9 cellular contexts compared by ENCODE assay signal in the genomic region with DNA sequence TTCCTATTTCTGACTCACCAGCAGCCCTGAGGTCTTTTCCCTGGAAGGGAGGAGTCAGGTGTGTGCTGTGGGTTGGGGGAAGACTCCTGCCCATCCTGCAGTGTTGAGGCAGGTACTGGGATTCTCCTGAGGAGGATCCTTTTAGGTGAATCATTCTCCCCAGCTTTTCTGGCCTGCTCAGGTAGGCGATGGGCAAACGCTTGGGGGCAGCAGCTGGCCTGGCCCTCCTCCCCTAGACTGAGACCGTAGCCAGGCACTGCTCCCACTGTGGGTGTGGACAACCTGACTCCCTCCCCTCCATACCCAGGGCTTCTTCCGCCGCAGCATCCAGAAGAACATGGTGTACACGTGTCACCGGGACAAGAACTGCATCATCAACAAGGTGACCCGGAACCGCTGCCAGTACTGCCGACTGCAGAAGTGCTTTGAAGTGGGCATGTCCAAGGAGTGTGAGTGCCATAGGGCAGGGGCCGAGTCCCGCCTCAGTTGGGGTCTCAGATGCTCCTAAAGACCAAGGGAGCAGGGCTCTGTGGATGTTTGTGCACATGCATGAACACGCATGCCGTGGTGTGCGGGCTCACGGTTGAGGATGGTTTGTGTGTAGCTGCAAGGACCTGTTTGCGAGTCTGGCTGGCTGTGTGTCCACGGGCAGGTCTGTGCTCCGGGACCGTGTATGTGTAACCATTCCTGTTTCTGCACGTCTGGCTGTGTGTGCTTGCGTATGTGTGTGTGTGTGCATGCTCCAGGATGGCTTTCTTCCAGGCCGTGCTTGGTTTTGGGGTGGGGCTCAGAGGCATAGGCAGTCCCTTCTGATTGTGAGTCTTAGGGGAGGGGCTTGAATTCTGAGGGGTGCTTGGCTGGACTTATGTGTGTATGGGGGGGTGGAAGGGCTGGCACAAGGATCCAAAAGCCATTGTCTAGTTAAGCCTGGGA. TPM values are rescaled to one million over a fixed set of nuclear protein-coding genes. Genes with fewer than 3 reads are reported as not detected.
DNase-seq lines count a peak whose midpoint lies in the region; ATAC-seq and TF ChIP-seq lines count a peak whose summit lies in the region.
"Had no signal": no experiment of that assay in that cellular context is flagged by ENCODE, and none has a peak within 500 bp of the region (broad histone marks: within the 10 kb centered on the region; RNA-seq: fewer than 3 reads in every experiment).

No MANE protein-coding gene starts in this region.

- ATAC-seq in CD4-positive, alpha-beta T cell (ENCODE audit: poor library complexity): no peak
- no peak for ATAC-seq in T-cell (replicated peaks in 1 of 4)
- no peak for ATAC-seq in GM19467 (IDR thresholded peaks at IDR 0.05; ENCODE audit: unreplicated experiment)

- no peaks in the 10 kb centered on the region for H3K9me3 ChIP-seq in CD4-positive, alpha-beta T cell (ENCODE audit: control insufficient read depth, low read length)
- no peaks in the 10 kb centered on the region for H3K9me3 ChIP-seq in neuronal stem cell (replicated peaks in 1 of 2; ENCODE audit: control insufficient read depth in 2 of 2, insufficient read depth in 1 of 2, low read depth in 1 of 2, low read length in 2 of 2)
- H3K9me3 ChIP-seq: thoracic aorta had no signal

- H3K27me3 ChIP-seq in CD4-positive, alpha-beta T cell (ENCODE audit: control insufficient read depth, insufficient read depth, low read length): no peaks in the 10 kb centered on the region
- peaks cover 0 to 3% (median 0%) of the 10 kb centered on the region in 3 experiments for H3K27me3 ChIP-seq in neuronal stem cell (ENCODE audit: control insufficient read depth in 3 of 3, insufficient read depth in 3 of 3, low read depth in 1 of 3, low read length in 3 of 3)

- H4K91ac ChIP-seq in neuronal stem cell (ENCODE audit: low read depth, low read length, poor library complexity): no peak overlapping the region

- no peaks in the 10 kb centered on the region for H3K27me3 Mint-ChIP-seq in CD4-positive, alpha-beta T cell
- no peaks in the 10 kb centered on the region for H3K27me3 Mint-ChIP-seq in T-cell

- peak overlapping the region; percentile 86 for H3K18ac ChIP-seq in neuronal stem cell (ENCODE audit: low read length)

- peak overlapping the region; percentile 38 for H3K4me3 Mint-ChIP-seq in CD4-positive, alpha-beta T cell
- H3K4me3 Mint-ChIP-seq in T-cell: peak overlapping the region in 1 of 3 donors; percentile 32

- peak overlapping the region; percentile 88 for H2BK12ac ChIP-seq in neuronal stem cell (ENCODE audit: low read length)

- WGBS in neuronal stem cell (ENCODE audit: extremely low coverage in 2 of 2, insufficient read length in 2 of 2, insufficient replicate concordance in 1 of 2), 2 donors: no CpG with 5 or more reads among the region's 23 CpGs

- intact Hi-C loops in CD4-positive, alpha-beta T cell (cut with DNase I, micrococcal nuclease): no loop called here

- POLR2A ChIA-PET in CD4-positive, alpha-beta T cell (lab: Charles Lee): interaction anchor here (1.0 kb wide), 1 partner anchor 174 kb away, joined by 3 read pairs; no protein-coding TSS in a partner anchor
- POLR2A ChIA-PET in T-cell (lab: Charles Lee) (interaction anchor here in 1 of 2 donors (0.7 kb wide), 1 partner anchor 40 kb away, joined by 11 read pairs; no protein-coding TSS in a partner anchor), GM10248 (lab: Yijun Ruan, JAX) (no interaction called here)

- peaks cover 10 to 36% of the 10 kb centered on the region in 2 donors for H3K36me3 ChIP-seq in neuronal stem cell (replicated peaks in 1 of 2; ENCODE audit: control insufficient read depth in 2 of 2, insufficient read depth in 2 of 2, low read length in 2 of 2)

- no peak overlapping the region for H3K27ac ChIP-seq in CD4-positive, alpha-beta T cell (ENCODE audit: low read depth, low read length)
- H3K27ac ChIP-seq in neuronal stem cell (replicated peaks; ENCODE audit: low read length): peak overlapping the region; percentile 49

- H3K4me1 Mint-ChIP-seq in CD4-positive, alpha-beta T cell (ENCODE audit: low read depth): peaks cover 61% of the 10 kb centered on the region
- peaks cover 59 to 68% (median 63%) of the 10 kb centered on the region in 3 donors for H3K4me1 Mint-ChIP-seq in T-cell

- no peak overlapping the region for H2BK120ac ChIP-seq in neuronal stem cell (ENCODE audit: low read depth, low read length)

- peak overlapping the region; percentile 49 for H2BK5ac ChIP-seq in neuronal stem cell (ENCODE audit: low read length)

- H3K4ac ChIP-seq in neuronal stem cell (ENCODE audit: low read length): peak overlapping the region; percentile 10

- no peaks in the 10 kb centered on the region for H3K9me3 Mint-ChIP-seq in CD4-positive, alpha-beta T cell
- no peaks in the 10 kb centered on the region for H3K9me3 Mint-ChIP-seq in T-cell

- H2BK15ac ChIP-seq in neuronal stem cell (ENCODE audit: low read length): peak overlapping the region; percentile 57

- H4K8ac ChIP-seq in neuronal stem cell (ENCODE audit: low read depth, low read length): peak overlapping the region; percentile 53

- H3K4me3 ChIP-seq in fibroblast of pulmonary artery (replicated peaks; ENCODE audit: low read depth, low read length) (no peak overlapping the region), neuronal stem cell (ENCODE audit: low read length in 2 of 2) (no peak overlapping the region)
- H3K4me3 ChIP-seq: thoracic aorta had no signal

- no peak for TF ChIP-seq CTCF in CD4-positive, alpha-beta T cell (IDR thresholded peaks at IDR 0.05)
- TF ChIP-seq CTCF in fibroblast of pulmonary artery (IDR thresholded peaks at IDR 0.05; ENCODE audit: low read length, missing control alignments): no peak
- no peak for TF ChIP-seq CTCF in GM10248 (IDR thresholded peaks at IDR 0.05; ENCODE audit: control extremely low read depth, extremely low read depth, low read depth, missing control alignments)

- H2AFZ ChIP-seq in neuronal stem cell (ENCODE audit: low read length): peak overlapping the region; percentile 11

- H3K23ac ChIP-seq in neuronal stem cell (ENCODE audit: low read depth, low read length, poor library complexity): peak overlapping the region; percentile 62

- CTCF ChIA-PET in CD4-positive, alpha-beta T cell (lab: Charles Lee): no interaction called here
- CTCF ChIA-PET in T-cell (lab: Charles Lee) (interaction anchor here in 1 of 2 donors (6.1 kb wide), 1 partner anchor 47 kb away, joined by 69 read pairs; no protein-coding TSS in a partner anchor), GM10248 (lab: Yijun Ruan, JAX) (interaction anchor here (20.0 kb wide), 1 partner anchor 44 kb away, joined by 604 read pairs; a partner anchor contains a TSS)

- H3K4me2 ChIP-seq in neuronal stem cell (ENCODE audit: insufficient read depth, low read length, poor library complexity, severe bottlenecking): peak overlapping the region; percentile 22

- H3K27ac Mint-ChIP-seq in CD4-positive, alpha-beta T cell: peak overlapping the region; percentile 93
- H3K27ac Mint-ChIP-seq in T-cell: peak overlapping the region; percentile 60 to 86

- peak overlapping the region; percentile 56 for H3K9ac ChIP-seq in neuronal stem cell (ENCODE audit: low read depth, low read length, poor library complexity)

- no peak overlapping the region for H3K14ac ChIP-seq in neuronal stem cell (ENCODE audit: low read length)

- peaks cover 62% of the 10 kb centered on the region in 2 donors for H3K4me1 ChIP-seq in neuronal stem cell (ENCODE audit: control insufficient read depth in 2 of 2, insufficient read depth in 1 of 2, low read depth in 1 of 2, low read length in 2 of 2)

- peak overlapping the region; percentile 81 for H2AK5ac ChIP-seq in neuronal stem cell (ENCODE audit: low read depth, low read length)

- peaks cover 3% of the 10 kb centered on the region for H3K79me1 ChIP-seq in neuronal stem cell (ENCODE audit: low read depth, low read length)

- DNase-seq in CD4-positive, alpha-beta T cell: no peak
- DNase-seq in T-cell: no peak
- peak; percentile 62 for DNase-seq in fibroblast of pulmonary artery (ENCODE audit: low read depth)
- DNase-seq in neuronal stem cell (ENCODE audit: low spot score): no peak
- DNase-seq in NCI-H748 treated with DMSO at 0.1 percent for 48 hours (lab: John Stamatoyannopoulos, UW): no peak
- DNase-seq in MV-4-11 (lab: John Stamatoyannopoulos, UW): no peak
- DNase-seq in GM10248 (ENCODE audit: extremely low spot score): no peak

- H3K36me3 Mint-ChIP-seq in CD4-positive, alpha-beta T cell (ENCODE audit: low read depth): peaks cover 71% of the 10 kb centered on the region
- H3K36me3 Mint-ChIP-seq in T-cell: peaks cover 29% of the 10 kb centered on the region

RNA-seq across cellular contexts. Expression of a gene that starts 14.8 kb away (rescaled TPM):
- total RNA-seq in CD4-positive, alpha-beta T cell: not detected
- total RNA-seq in T-cell: not detected
- polyA plus RNA-seq in neuronal stem cell (2013, experiment 1 of 2): 0.08 TPM
- polyA plus RNA-seq in neuronal stem cell (2013, experiment 2 of 2): 0.07 TPM

RNA-seq across cellular contexts. Expression of a gene that starts 40.8 kb away (rescaled TPM):
- 100 to 1,000 TPM; 114 to 115 TPM for total RNA-seq in CD4-positive, alpha-beta T cell
- total RNA-seq in T-cell: 10 to 100 TPM; 46.8 to 90.7 (median 69.1) TPM
- 14.9 TPM for polyA plus RNA-seq in neuronal stem cell (2013, experiment 1 of 2)
- polyA plus RNA-seq in neuronal stem cell (2013, experiment 2 of 2): 15.3 TPM
